1 cellular context compared by ENCODE assay signal in the genomic region with DNA sequence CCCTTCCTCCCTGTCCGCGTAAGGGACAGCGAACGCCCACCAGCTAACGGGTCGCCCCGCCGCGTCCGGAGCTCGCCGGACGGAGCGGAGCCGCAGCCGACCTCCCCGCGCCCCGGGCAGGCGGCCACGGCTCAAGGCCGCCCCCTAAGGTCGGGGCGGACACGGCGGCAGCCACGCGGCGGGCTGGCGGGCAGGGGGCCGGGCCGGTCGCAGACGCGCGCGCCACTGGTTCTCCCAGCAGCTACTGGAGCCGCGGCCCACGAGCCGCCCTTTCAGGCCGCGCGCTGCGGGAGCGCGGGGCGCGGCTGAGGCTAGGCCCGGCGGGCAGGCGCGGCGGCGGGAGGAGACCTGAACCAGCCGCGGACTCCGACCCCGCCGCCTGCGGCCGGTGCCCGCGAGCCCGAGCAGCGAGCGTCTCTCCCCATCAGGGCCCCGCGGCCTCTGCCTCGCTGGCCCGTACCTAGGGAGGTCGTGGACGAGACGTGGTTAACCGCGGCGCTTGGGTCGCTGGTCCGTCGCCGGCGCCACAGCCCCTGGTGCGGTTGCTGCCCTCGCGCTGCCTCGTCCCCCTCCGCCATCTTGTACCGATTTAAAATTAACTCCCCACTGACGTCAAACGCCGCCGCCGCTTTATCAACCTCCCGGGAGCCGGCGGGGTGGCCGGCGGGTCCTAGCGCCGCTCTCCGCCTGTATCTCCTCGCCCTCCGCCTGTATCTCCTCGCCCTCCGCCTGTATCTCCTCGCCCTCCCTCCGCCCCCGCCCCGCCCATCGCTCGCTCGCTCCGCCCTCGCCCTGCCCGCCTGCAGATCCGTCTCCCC.
TF ChIP-seq lines count a peak whose summit lies in the region.

ATL2 (minus strand) TSS at position 591 of the 818 bp plus-strand sequence; CDS start at position 578, 13 bp downstream.

TF ChIP-seq in HepG2, 621 proteins besides CTCF, POLR2A, EP300 and RAD21 (continued from another document and continues in another):
- TF ChIP-seq ZBED4 (CRISPR knock-in tag; IDR thresholded peaks at IDR 0.05; ENCODE audit: borderline replicate concordance) (no peak), HNF4G (IDR thresholded peaks at IDR 0.05; ENCODE audit: borderline replicate concordance, low read depth, low read length) (peak; percentile 30), HNF4G (CRISPR knock-in tag; IDR thresholded peaks at IDR 0.05; ENCODE audit: borderline replicate concordance, low read depth) (peak; percentile 21; the same call in 1 of the 2 replicates), NCOR1 (IDR thresholded peaks at IDR 0.05; ENCODE audit: borderline replicate concordance, low read length) (no peak), ZNF543 (CRISPR knock-in tag; IDR thresholded peaks at IDR 0.05) (peak; percentile 67; the same call in 1 of the 2 replicates), NFIC (IDR thresholded peaks at IDR 0.05; ENCODE audit: low read length) (no peak; the same call in 1 of the 2 replicates), RARA (CRISPR knock-in tag; IDR thresholded peaks at IDR 0.05) (peak; percentile 40), ZNF780A (CRISPR knock-in tag; IDR thresholded peaks at IDR 0.05) (no peak), ZKSCAN8 (CRISPR knock-in tag; IDR thresholded peaks at IDR 0.05; ENCODE audit: borderline replicate concordance) (peak; percentile 66; the same call in 1 of the 2 replicates), MLX (CRISPR knock-in tag; IDR thresholded peaks at IDR 0.05) (no peak), ZSCAN9 (CRISPR knock-in tag; IDR thresholded peaks at IDR 0.05; ENCODE audit: borderline replicate concordance) (no peak; the same call in 1 of the 2 replicates), DNMT3B (CRISPR knock-in tag; conservative IDR thresholded peaks at IDR 0.05) (peak; percentile 55; the same call in 1 of the 2 replicates), SRF (IDR thresholded peaks at IDR 0.05; ENCODE audit: low read depth, low read length) (peak; percentile 48; the same call in 1 of the 2 replicates), KDM6A (CRISPR knock-in tag; IDR thresholded peaks at IDR 0.05; ENCODE audit: low read depth) (0 out of 2 replicates have a peak, but pooled peaks have one; percentile 22), FOXK1 (CRISPR knock-in tag; IDR thresholded peaks at IDR 0.05; ENCODE audit: borderline replicate concordance, low read depth) (peak; percentile 90), TP53 (CRISPR knock-in tag; conservative IDR thresholded peaks at IDR 0.05) (no peak), ZNF180 (CRISPR knock-in tag; IDR thresholded peaks at IDR 0.05; ENCODE audit: borderline replicate concordance, low read depth) (no peak; the same call in 1 of the 2 replicates), GATAD2A (CRISPR knock-in tag; IDR thresholded peaks at IDR 0.05) (peak; percentile 68; the same call in 1 of the 2 replicates), THAP11 (CRISPR knock-in tag; IDR thresholded peaks at IDR 0.05) (peak; percentile 82), ZFP36L1 (CRISPR knock-in tag; IDR thresholded peaks at IDR 0.05) (0 out of 2 replicates have a peak, but pooled peaks have one; percentile 72), ADNP (CRISPR knock-in tag; IDR thresholded peaks at IDR 0.05) (no peak; the same call in 1 of the 2 replicates), ZNF614 (CRISPR knock-in tag; IDR thresholded peaks at IDR 0.05; ENCODE audit: borderline replicate concordance) (peak; percentile 39; the same call in 1 of the 2 replicates), SAP130 (CRISPR knock-in tag; IDR thresholded peaks at IDR 0.05; ENCODE audit: low read depth) (peak; percentile 74), ZSCAN30 (CRISPR knock-in tag; IDR thresholded peaks at IDR 0.05) (no peak), MIER2 (CRISPR knock-in tag; IDR thresholded peaks at IDR 0.05) (peak; percentile 29; the same call in 1 of the 2 replicates), ISX (CRISPR knock-in tag; conservative IDR thresholded peaks at IDR 0.05) (0 out of 2 replicates have a peak, but pooled peaks have one; percentile 11), ZNF510 (CRISPR knock-in tag; IDR thresholded peaks at IDR 0.05; ENCODE audit: low read depth) (no peak), ZBTB20 (CRISPR knock-in tag; IDR thresholded peaks at IDR 0.05; ENCODE audit: borderline replicate concordance, low read depth) (peak; percentile 59; the same call in 1 of the 2 replicates), HMG20B (CRISPR knock-in tag; conservative IDR thresholded peaks at IDR 0.05) (0 out of 2 replicates have a peak, but pooled peaks have one; percentile 33), CREB1 (IDR thresholded peaks at IDR 0.05) (peak; percentile 90), CREB1 (CRISPR knock-in tag; IDR thresholded peaks at IDR 0.05) (peak; percentile 95), SMAD1 (CRISPR knock-in tag; IDR thresholded peaks at IDR 0.05; ENCODE audit: borderline replicate concordance, low read depth) (peak; percentile 5; the same call in 1 of the 2 replicates), ZNF432 (CRISPR knock-in tag; IDR thresholded peaks at IDR 0.05; ENCODE audit: borderline replicate concordance) (no peak), KLF11 (CRISPR knock-in tag; IDR thresholded peaks at IDR 0.05) (no peak), KLF16 (CRISPR knock-in tag; IDR thresholded peaks at IDR 0.05) (peak in 1 of 2 experiments; percentile 73; a peak in 1 of 4 replicates), NFKBIZ (CRISPR knock-in tag; IDR thresholded peaks at IDR 0.05) (0 out of 2 replicates have a peak, but pooled peaks have one; percentile 32), BCL6 (CRISPR knock-in tag; IDR thresholded peaks at IDR 0.05) (peak; percentile 32), ZFX (CRISPR knock-in tag; IDR thresholded peaks at IDR 0.05; ENCODE audit: low read depth) (peak; percentile 89), SP140L (CRISPR knock-in tag; IDR thresholded peaks at IDR 0.05; ENCODE audit: borderline replicate concordance) (no peak), GABPB1 (CRISPR knock-in tag; IDR thresholded peaks at IDR 0.05) (peak; percentile 75), ZNF230 (CRISPR knock-in tag; IDR thresholded peaks at IDR 0.05) (no peak), ZNF746 (CRISPR knock-in tag; IDR thresholded peaks at IDR 0.05) (peak; percentile 93), HNRNPLL (IDR thresholded peaks at IDR 0.05; ENCODE audit: low read depth, low read length, poor library complexity, severe bottlenecking) (peak; percentile 76), KDM3A (CRISPR knock-in tag; IDR thresholded peaks at IDR 0.05; ENCODE audit: low read depth) (0 out of 2 replicates have a peak, but pooled peaks have one; percentile 40), ZNF33A (CRISPR knock-in tag; IDR thresholded peaks at IDR 0.05; ENCODE audit: borderline replicate concordance) (no peak), AHR (CRISPR knock-in tag; IDR thresholded peaks at IDR 0.05) (no peak), TRAFD1 (CRISPR knock-in tag; IDR thresholded peaks at IDR 0.05; ENCODE audit: borderline replicate concordance) (no peak), ZNF292 (CRISPR knock-in tag; IDR thresholded peaks at IDR 0.05; ENCODE audit: borderline replicate concordance, low read depth) (no peak), ZNF556 (CRISPR knock-in tag; IDR thresholded peaks at IDR 0.05; ENCODE audit: borderline replicate concordance) (no peak), ZNF331 (CRISPR knock-in tag; IDR thresholded peaks at IDR 0.05) (peak; percentile 89), RBM39 (IDR thresholded peaks at IDR 0.05; ENCODE audit: low read depth, low read length, poor library complexity, severe bottlenecking) (peak; percentile 29), SOX5 (CRISPR knock-in tag; IDR thresholded peaks at IDR 0.05; ENCODE audit: borderline replicate concordance) (peak; percentile 32; the same call in 1 of the 2 replicates), HNRNPH1 (optimal IDR thresholded peaks at IDR 0.05; ENCODE audit: low read depth, low read length) (peak; percentile 49)
- TF ChIP-seq, protein P1, sequence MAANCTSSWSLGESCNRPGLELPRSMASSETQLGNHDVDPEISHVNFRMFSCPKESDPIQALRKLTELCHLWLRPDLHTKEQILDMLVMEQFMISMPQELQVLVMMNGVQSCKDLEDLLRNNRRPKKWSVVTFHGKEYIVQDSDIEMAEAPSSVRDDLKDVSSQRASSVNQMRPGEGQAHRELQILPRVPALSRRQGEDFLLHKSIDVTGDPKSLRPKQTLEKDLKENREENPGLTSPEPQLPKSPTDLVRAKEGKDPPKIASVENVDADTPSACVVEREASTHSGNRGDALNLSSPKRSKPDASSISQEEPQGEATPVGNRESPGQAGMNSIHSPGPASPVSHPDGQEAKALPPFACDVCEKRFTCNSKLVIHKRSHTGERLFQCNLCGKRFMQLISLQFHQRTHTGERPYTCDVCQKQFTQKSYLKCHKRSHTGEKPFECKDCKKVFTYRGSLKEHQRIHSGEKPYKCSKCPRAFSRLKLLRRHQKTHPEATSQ (CRISPR knock-in tag; IDR thresholded peaks at IDR 0.05; ENCODE audit: borderline replicate concordance), result peak; percentile 39; the same call in 1 of the 2 replicates
- TF ChIP-seq, protein P2, sequence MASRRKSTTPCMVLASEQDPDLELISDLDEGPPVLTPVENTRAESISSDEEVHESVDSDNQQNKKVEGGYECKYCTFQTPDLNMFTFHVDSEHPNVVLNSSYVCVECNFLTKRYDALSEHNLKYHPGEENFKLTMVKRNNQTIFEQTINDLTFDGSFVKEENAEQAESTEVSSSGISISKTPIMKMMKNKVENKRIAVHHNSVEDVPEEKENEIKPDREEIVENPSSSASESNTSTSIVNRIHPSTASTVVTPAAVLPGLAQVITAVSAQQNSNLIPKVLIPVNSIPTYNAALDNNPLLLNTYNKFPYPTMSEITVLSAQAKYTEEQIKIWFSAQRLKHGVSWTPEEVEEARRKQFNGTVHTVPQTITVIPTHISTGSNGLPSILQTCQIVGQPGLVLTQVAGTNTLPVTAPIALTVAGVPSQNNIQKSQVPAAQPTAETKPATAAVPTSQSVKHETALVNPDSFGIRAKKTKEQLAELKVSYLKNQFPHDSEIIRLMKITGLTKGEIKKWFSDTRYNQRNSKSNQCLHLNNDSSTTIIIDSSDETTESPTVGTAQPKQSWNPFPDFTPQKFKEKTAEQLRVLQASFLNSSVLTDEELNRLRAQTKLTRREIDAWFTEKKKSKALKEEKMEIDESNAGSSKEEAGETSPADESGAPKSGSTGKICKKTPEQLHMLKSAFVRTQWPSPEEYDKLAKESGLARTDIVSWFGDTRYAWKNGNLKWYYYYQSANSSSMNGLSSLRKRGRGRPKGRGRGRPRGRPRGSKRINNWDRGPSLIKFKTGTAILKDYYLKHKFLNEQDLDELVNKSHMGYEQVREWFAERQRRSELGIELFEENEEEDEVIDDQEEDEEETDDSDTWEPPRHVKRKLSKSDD (CRISPR knock-in tag; IDR thresholded peaks at IDR 0.05; ENCODE audit: low read depth), result peak; percentile 35; the same call in 1 of the 2 replicates
- TF ChIP-seq, protein P3, sequence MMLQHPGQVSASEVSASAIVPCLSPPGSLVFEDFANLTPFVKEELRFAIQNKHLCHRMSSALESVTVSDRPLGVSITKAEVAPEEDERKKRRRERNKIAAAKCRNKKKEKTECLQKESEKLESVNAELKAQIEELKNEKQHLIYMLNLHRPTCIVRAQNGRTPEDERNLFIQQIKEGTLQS (CRISPR knock-in tag; IDR thresholded peaks at IDR 0.05), result no peak
- TF ChIP-seq, protein P4, sequence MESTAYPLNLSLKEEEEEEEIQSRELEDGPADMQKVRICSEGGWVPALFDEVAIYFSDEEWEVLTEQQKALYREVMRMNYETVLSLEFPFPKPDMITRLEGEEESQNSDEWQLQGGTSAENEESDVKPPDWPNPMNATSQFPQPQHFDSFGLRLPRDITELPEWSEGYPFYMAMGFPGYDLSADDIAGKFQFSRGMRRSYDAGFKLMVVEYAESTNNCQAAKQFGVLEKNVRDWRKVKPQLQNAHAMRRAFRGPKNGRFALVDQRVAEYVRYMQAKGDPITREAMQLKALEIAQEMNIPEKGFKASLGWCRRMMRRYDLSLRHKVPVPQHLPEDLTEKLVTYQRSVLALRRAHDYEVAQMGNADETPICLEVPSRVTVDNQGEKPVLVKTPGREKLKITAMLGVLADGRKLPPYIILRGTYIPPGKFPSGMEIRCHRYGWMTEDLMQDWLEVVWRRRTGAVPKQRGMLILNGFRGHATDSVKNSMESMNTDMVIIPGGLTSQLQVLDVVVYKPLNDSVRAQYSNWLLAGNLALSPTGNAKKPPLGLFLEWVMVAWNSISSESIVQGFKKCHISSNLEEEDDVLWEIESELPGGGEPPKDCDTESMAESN (CRISPR knock-in tag; conservative IDR thresholded peaks at IDR 0.05), result no peak; the same call in 1 of the 2 replicates
